8 cellular contexts compared by ENCODE assay signal in the genomic region with DNA sequence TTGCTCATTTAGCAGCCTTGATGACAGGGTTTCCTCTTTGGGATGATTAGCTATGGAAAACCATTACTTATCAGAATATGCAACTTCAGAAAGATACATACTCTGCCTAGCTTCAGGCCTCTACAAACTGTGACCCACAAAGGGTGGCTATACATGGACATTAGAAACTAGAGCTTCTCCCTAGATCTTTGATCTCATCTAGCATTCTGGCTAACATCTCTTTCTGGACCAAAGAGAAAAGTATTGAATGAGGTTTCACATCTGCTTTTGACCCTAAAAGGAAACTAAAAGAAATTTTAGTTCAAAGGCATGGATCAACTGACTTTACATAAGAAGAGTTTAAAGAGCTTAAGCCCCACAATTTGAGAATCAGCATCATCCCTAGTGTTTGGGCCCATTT.
DNase-seq lines count a peak whose midpoint lies in the region; ATAC-seq lines count a peak whose summit lies in the region.
"Had no signal": no experiment of that assay in that cellular context is flagged by ENCODE, and none has a peak within 500 bp of the region (broad histone marks: within the 10 kb centered on the region; RNA-seq: fewer than 3 reads in every experiment).

No MANE protein-coding gene starts in this region.

- H3K36me3 Mint-ChIP-seq in stimulated activated memory B cell treated with anti-CD40 and anti-IgM and Interleukin-4, amounts not matched to agents 10 μg/mL and 1 μg/mL and 100 μg/mL, for 72 hours = no peaks in the 10 kb centered on the region

- ATAC-seq in GM19035 (IDR thresholded peaks at IDR 0.05; ENCODE audit: unreplicated experiment) = peak; percentile 92
- ATAC-seq in GM21737 (IDR thresholded peaks at IDR 0.05; ENCODE audit: unreplicated experiment) = peak; percentile 73
- ATAC-seq in HG03139 (IDR thresholded peaks at IDR 0.05; ENCODE audit: unreplicated experiment) = peak; percentile 74
- peak; percentile 60 for ATAC-seq in stimulated activated memory B cell treated with anti-CD40 and anti-IgM and Interleukin-4, amounts not matched to agents 10 μg/mL and 1 μg/mL and 100 μg/mL, for 72 hours

- H3K9me3 Mint-ChIP-seq in stimulated activated memory B cell treated with anti-CD40 and anti-IgM and Interleukin-4, amounts not matched to agents 10 μg/mL and 1 μg/mL and 100 μg/mL, for 72 hours = no peaks in the 10 kb centered on the region

- DNase-seq in islet precursor cell (no peak), kidney tubule cell (ENCODE audit: low spot score) (no peak)
- no peak for DNase-seq in effector CD4-positive, alpha-beta T cell
- DNase-seq: NK-92 treated with Interleukin-12 subunit alpha and Interleukin-12 subunit beta, amount 100 ng/mL, for 24 hours had no signal

- H3K4me1 Mint-ChIP-seq in stimulated activated memory B cell treated with anti-CD40 and anti-IgM and Interleukin-4, amounts not matched to agents 10 μg/mL and 1 μg/mL and 100 μg/mL, for 72 hours = peaks cover 13% of the 10 kb centered on the region

- H3K27me3 Mint-ChIP-seq in stimulated activated memory B cell treated with anti-CD40 and anti-IgM and Interleukin-4, amounts not matched to agents 10 μg/mL and 1 μg/mL and 100 μg/mL, for 72 hours = no peaks in the 10 kb centered on the region

- no peak overlapping the region for H3K4me3 Mint-ChIP-seq in stimulated activated memory B cell treated with anti-CD40 and anti-IgM and Interleukin-4, amounts not matched to agents 10 μg/mL and 1 μg/mL and 100 μg/mL, for 72 hours

- no peak overlapping the region for H3K27ac Mint-ChIP-seq in stimulated activated memory B cell treated with anti-CD40 and anti-IgM and Interleukin-4, amounts not matched to agents 10 μg/mL and 1 μg/mL and 100 μg/mL, for 72 hours
